ENCODE assay signal across 15 cellular contexts in genomic region chr1:71068325-71069240, GRCh38. TPM values are rescaled to one million over a fixed set of nuclear protein-coding genes. Genes with fewer than 3 reads are reported as not detected.
DNase-seq lines count a peak whose midpoint lies in the region; ATAC-seq lines count a peak whose summit lies in the region.
"Had no signal": no experiment of that assay in that cellular context is flagged by ENCODE, and none has a peak within 500 bp of the region (broad histone marks: within the 10 kb centered on the region; RNA-seq: fewer than 3 reads in every experiment).

No MANE protein-coding gene starts in this region.

- ATAC-seq in GM18519 (IDR thresholded peaks at IDR 0.05; ENCODE audit: low FRiP score, unreplicated experiment) = peak; percentile 87
- ATAC-seq in GM21423 (IDR thresholded peaks at IDR 0.05; ENCODE audit: unreplicated experiment) = peak; percentile 92
- ATAC-seq in HG03135 (IDR thresholded peaks at IDR 0.05; ENCODE audit: unreplicated experiment) = peak; percentile 73
- ATAC-seq in GM19324 (IDR thresholded peaks at IDR 0.05; ENCODE audit: low FRiP score, unreplicated experiment) = no peak
- ATAC-seq: gastrocnemius medialis, Panc1 had no signal

- H3K27me3 Mint-ChIP-seq in activated T-helper 2 cell treated with anti-CD3 and anti-CD28 coated beads, Interferon-gamma antibody, Interleukin-2, Interleukin-4, amounts not matched to agents 10 μg/mL and 5 μg/mL and 100 μg/mL, durations not matched to agents 14 hours and 24 hours and 36 hours (ENCODE audit: low read depth) = no peaks in the 10 kb centered on the region

- no peaks in the 10 kb centered on the region for H3K9me3 Mint-ChIP-seq in activated T-helper 2 cell treated with anti-CD3 and anti-CD28 coated beads, Interferon-gamma antibody, Interleukin-2, Interleukin-4, amounts not matched to agents 10 μg/mL and 5 μg/mL and 100 μg/mL, durations not matched to agents 14 hours and 24 hours and 36 hours

- H3K4me1 Mint-ChIP-seq in activated T-helper 2 cell treated with anti-CD3 and anti-CD28 coated beads, Interferon-gamma antibody, Interleukin-2, Interleukin-4, amounts not matched to agents 10 μg/mL and 5 μg/mL and 100 μg/mL, durations not matched to agents 14 hours and 24 hours and 36 hours (ENCODE audit: low read depth) = peaks cover 32% of the 10 kb centered on the region

- no peak for DNase-seq in activated T-helper 2 cell treated with anti-CD3 and anti-CD28 coated beads, Interferon-gamma antibody, Interleukin-2, Interleukin-4, amounts not matched to agents 10 μg/mL and 5 μg/mL and 100 μg/mL, durations not matched to agents 14 hours and 24 hours and 36 hours (ENCODE audit: low spot score)
- DNase-seq in COR-L47 (lab: John Stamatoyannopoulos, UW) = no peak
- no peak for DNase-seq in activated CD4-positive, CD25-positive, alpha-beta regulatory T cell (lab: John Stamatoyannopoulos, UW)
- no peak for DNase-seq in NOMO-1 treated with DMSO at 0.1 percent for 48 hours (lab: John Stamatoyannopoulos, UW; ENCODE audit: unreplicated experiment)
- DNase-seq: activated CD8-positive, alpha-beta memory T cell treated with anti-CD3 and anti-CD28 coated beads for 24 hours; DMS53; gastrocnemius medialis; NCI-H1105; stimulated activated CD4-positive, alpha-beta T cell treated with anti-CD3 and anti-CD28 coated beads, Interleukin-12 subunit alpha, Interleukin-12 subunit beta, amount 100 ng/mL, for 4 hours; substantia nigra had no signal

- intact Hi-C loops in activated T-helper 2 cell treated with anti-CD3 and anti-CD28 coated beads, Interferon-gamma antibody, Interleukin-2, Interleukin-4, amounts not matched to agents 10 μg/mL and 5 μg/mL and 100 μg/mL, durations not matched to agents 14 hours and 24 hours and 36 hours (cut with micrococcal nuclease) = no loop called here

- peak overlapping the region; percentile 58 for H3K27ac Mint-ChIP-seq in activated T-helper 2 cell treated with anti-CD3 and anti-CD28 coated beads, Interferon-gamma antibody, Interleukin-2, Interleukin-4, amounts not matched to agents 10 μg/mL and 5 μg/mL and 100 μg/mL, durations not matched to agents 14 hours and 24 hours and 36 hours

- H3K36me3 Mint-ChIP-seq in activated T-helper 2 cell treated with anti-CD3 and anti-CD28 coated beads, Interferon-gamma antibody, Interleukin-2, Interleukin-4, amounts not matched to agents 10 μg/mL and 5 μg/mL and 100 μg/mL, durations not matched to agents 14 hours and 24 hours and 36 hours (ENCODE audit: low read depth) = peaks cover 78% of the 10 kb centered on the region

- peak overlapping the region; percentile 51 for H3K4me3 Mint-ChIP-seq in activated T-helper 2 cell treated with anti-CD3 and anti-CD28 coated beads, Interferon-gamma antibody, Interleukin-2, Interleukin-4, amounts not matched to agents 10 μg/mL and 5 μg/mL and 100 μg/mL, durations not matched to agents 14 hours and 24 hours and 36 hours (ENCODE audit: low read depth)

RNA-seq across cellular contexts. Expression of gene ZRANB2, which starts 12.3 kb away (rescaled TPM):
- 131 and 135 TPM in 2 replicates for total RNA-seq in activated T-helper 2 cell treated with anti-CD3 and anti-CD28 coated beads, Interferon-gamma antibody, Interleukin-2, Interleukin-4, amounts not matched to agents 10 μg/mL and 5 μg/mL and 100 μg/mL, durations not matched to agents 14 hours and 24 hours and 36 hours

RNA-seq across cellular contexts. Expression of gene PTGER3, which starts 21.0 kb away (rescaled TPM):
- total RNA-seq in activated T-helper 2 cell treated with anti-CD3 and anti-CD28 coated beads, Interferon-gamma antibody, Interleukin-2, Interleukin-4, amounts not matched to agents 10 μg/mL and 5 μg/mL and 100 μg/mL, durations not matched to agents 14 hours and 24 hours and 36 hours = 0.43 and 0.44 TPM in 2 replicates
